ENCODE assay signal across 8 cellular contexts in genomic region chr14:22929104-22929847, GRCh38. TPM values are rescaled to one million over a fixed set of nuclear protein-coding genes. Genes with fewer than 3 reads are reported as not detected.
DNase-seq lines count a peak whose midpoint lies in the region; ATAC-seq and TF ChIP-seq lines count a peak whose summit lies in the region.

PRMT5 (minus strand) TSS chr14:22929376; CDS start chr14:22929361, 15 bp downstream.

- peak within 1 kb of the TSS; percentile 99 for H2AFZ ChIP-seq in IMR-90 (replicated peaks; ENCODE audit: low read length, poor library complexity)
- H2AFZ ChIP-seq in OCI-LY7 (ENCODE audit: low read length): peak within 1 kb of the TSS; percentile 72

- peaks cover 13% of the 10 kb centered on the region for H3K36me3 ChIP-seq in IMR-90 (ENCODE audit: control insufficient read depth, insufficient read depth, low read length)
- peaks cover 37% of the 10 kb centered on the region for H3K36me3 ChIP-seq in OCI-LY7 (ENCODE audit: insufficient read depth, low read length)

- CTCF ChIA-PET in IMR-90 (lab: Yijun Ruan, JAX) (interaction anchor here (0.8 to 2.1 kb wide), 12 partner anchors 11 to 107 kb away, joined by 3 to 13 read pairs (median 4); partner anchors contain the start of genes AJUBA, HAUS4 and RBM23), OCI-LY7 (lab: Charles Lee; ENCODE audit: unreplicated experiment) (interaction anchor here (0.6 to 1.8 kb wide), 5 partner anchors 16 to 152 kb away, joined by 3 to 8 read pairs (median 4); partner anchors contain the start of gene HAUS4)

- intact Hi-C loops in IMR-90 (cut with micrococcal nuclease) (loop anchor here (2.0 kb wide), 2 partner anchors 54 to 134 kb away; partner anchors contain the start of gene AJUBA), OCI-LY7 (cut with micrococcal nuclease; ENCODE audit: unreplicated experiment) (loop anchor here (1.0 to 2.0 kb wide), 3 partner anchors 27 to 78 kb away; no protein-coding TSS in a partner anchor)

- H4K20me1 ChIP-seq in IMR-90 (ENCODE audit: insufficient read depth, low read length) (no peaks in the 10 kb centered on the region), OCI-LY7 (ENCODE audit: insufficient read depth, low read length) (no peaks in the 10 kb centered on the region)

- H3K79me2 ChIP-seq in OCI-LY7 (ENCODE audit: insufficient read depth, low read depth, low read length): peaks cover 36% of the 10 kb centered on the region

- no peaks in the 10 kb centered on the region for H3K9me2 ChIP-seq in OCI-LY7 (ENCODE audit: insufficient read depth, low read length)

- no peak for TF ChIP-seq RAD21 in IMR-90 (IDR thresholded peaks at IDR 0.05; ENCODE audit: low read length)

- peak within 1 kb of the TSS; percentile 5; the same call in 1 of the 3 replicates for H2BK15ac ChIP-seq in IMR-90 (ENCODE audit: low read depth, low read length)

- TF ChIP-seq POLR2A in IMR-90 (IDR thresholded peaks at IDR 0.05; ENCODE audit: low read depth, low read length): peak; percentile 91

- H3K4me1 ChIP-seq in IMR-90 (ENCODE audit: control insufficient read depth, insufficient read depth, low read length): peaks cover 3% of the 10 kb centered on the region; the same call in 1 of the 2 replicates
- peaks cover 32% of the 10 kb centered on the region for H3K4me1 ChIP-seq in OCI-LY7 (ENCODE audit: insufficient read depth, low read length, poor library complexity, severe bottlenecking)

- peak within 1 kb of the TSS; percentile 98 for H2AK9ac ChIP-seq in IMR-90 (replicated peaks; ENCODE audit: low read depth, low read length, poor library complexity)

- in situ Hi-C loops in IMR-90 (cut with MboI; ENCODE audit: low sequenced_read_pairs): no loop called here

- H3K18ac ChIP-seq in IMR-90 (ENCODE audit: low read depth, low read length): peak within 1 kb of the TSS; percentile 11

- peak within 1 kb of the TSS; percentile 64 for H3K4me3 ChIP-seq in IMR-90 (ENCODE audit: insufficient read depth, low read depth, low read length)
- peak within 1 kb of the TSS; percentile 91 for H3K4me3 ChIP-seq in OCI-LY7 (ENCODE audit: low read depth, low read length, poor library complexity, severe bottlenecking)

- dilution Hi-C loops in IMR-90 (cut with HindIII; ENCODE audit: low sequenced_read_pairs, unreplicated experiment): no loop called here

- peak within 1 kb of the TSS; percentile 76 for H2AK5ac ChIP-seq in IMR-90 (ENCODE audit: low read depth, low read length)

- no TSS peak for BruUV-seq in IMR-90 (replicated peaks; lab: Mats Ljungman, UMichigan)
- no TSS peak for BruUV-seq in OCI-LY7 (replicated peaks; lab: Mats Ljungman, UMichigan)

- H4K8ac ChIP-seq in IMR-90 (ENCODE audit: low read depth in 2 of 2, low read length in 2 of 2): peak within 1 kb of the TSS; percentile 33 to 95

- H3K4ac ChIP-seq in IMR-90 (ENCODE audit: low read depth, low read length): peak within 1 kb of the TSS; percentile 84

- peak within 1 kb of the TSS; percentile 54 for H4K5ac ChIP-seq in IMR-90 (ENCODE audit: low read depth, low read length)

- H3K27me3 ChIP-seq in IMR-90 (ENCODE audit: control insufficient read depth, insufficient read depth, low read length): no peaks in the 10 kb centered on the region

- peak within 1 kb of the TSS; percentile 72 for H2BK5ac ChIP-seq in IMR-90 (ENCODE audit: low read depth, low read length, poor library complexity, severe bottlenecking)

- peak; percentile 98 for DNase-seq in DMS114 treated with DMSO at 0.1 percent for 48 hours (lab: John Stamatoyannopoulos, UW; ENCODE audit: unreplicated experiment)
- peak; percentile 100 for DNase-seq in IMR-90
- peak; percentile 99 for DNase-seq in OCI-LY7 (ENCODE audit: low spot score)
- DNase-seq in activated T-cell treated with anti-CD3 and anti-CD28 coated beads for 1 hour (ENCODE audit: low read depth): peak; percentile 93
- DNase-seq in epidermal melanocyte (ENCODE audit: insufficient read length, low spot score): peak; percentile 93
- peak; percentile 100 for DNase-seq in midbrain (lab: John Stamatoyannopoulos, UW)
- DNase-seq in stimulated activated CD8-positive, alpha-beta memory T cell treated with anti-CD3 and anti-CD28 coated beads, Interleukin-2, amount 100 ng/mL, for 1 hour (ENCODE audit: low read depth in 2 of 2): peak; percentile 89 to 92

- H3K9me3 ChIP-seq in IMR-90 (ENCODE audit: control insufficient read depth, insufficient read depth, low read length): no peaks in the 10 kb centered on the region
- H3K9me3 ChIP-seq in OCI-LY7 (ENCODE audit: low read length): no peaks in the 10 kb centered on the region

- peak within 1 kb of the TSS; percentile 83 for H4K91ac ChIP-seq in IMR-90 (ENCODE audit: insufficient read depth, low read depth, low read length)

- peak within 1 kb of the TSS; percentile 82 for H3K27ac ChIP-seq in IMR-90 (ENCODE audit: insufficient read depth, low read length)
- H3K27ac ChIP-seq in OCI-LY7 (ENCODE audit: low read depth, low read length, poor library complexity, severe bottlenecking): peak within 1 kb of the TSS; percentile 70

- POLR2A ChIA-PET in IMR-90 (lab: Charles Lee; ENCODE audit: unreplicated experiment): interaction anchor here (0.5 kb wide), 1 partner anchor 95 kb away, joined by 9 read pairs; no protein-coding TSS in a partner anchor
- POLR2A ChIA-PET in OCI-LY7 (lab: Charles Lee): interaction anchor here (0.6 to 5.5 kb wide), 7 partner anchors 12 to 1238 kb away, joined by 3 to 61 read pairs (median 7); partner anchors contain the start of genes HAUS4 and RBM23

- H3K9me1 ChIP-seq in IMR-90 (ENCODE audit: insufficient read depth, low read length): peaks cover 3% of the 10 kb centered on the region; the same call in 1 of the 2 replicates

- peaks cover 7 to 36% of the 10 kb centered on the region in 2 experiments for H3K79me1 ChIP-seq in IMR-90 (ENCODE audit: low read depth in 1 of 2, low read length in 2 of 2)

- peak within 1 kb of the TSS; percentile 80 for H3K9ac ChIP-seq in IMR-90 (ENCODE audit: low read depth, low read length)

- peak within 1 kb of the TSS; percentile 59 for H3K23ac ChIP-seq in IMR-90 (ENCODE audit: low read depth, low read length)

- H3K14ac ChIP-seq in IMR-90 (replicated peaks; ENCODE audit: low read depth, low read length): peak within 1 kb of the TSS; percentile 90

- no peak for TF ChIP-seq CTCF in IMR-90 (conservative IDR thresholded peaks at IDR 0.05; ENCODE audit: low read depth, low read length)
- no peak for TF ChIP-seq CTCF in OCI-LY7 (conservative IDR thresholded peaks at IDR 0.05; ENCODE audit: low read length)

- ATAC-seq in GM21529 (IDR thresholded peaks at IDR 0.05; ENCODE audit: unreplicated experiment) (peak; percentile 97), IMR-90 (ENCODE audit: low read depth) (peak; percentile 97)

- peak within 1 kb of the TSS; percentile 34; the same call in 1 of the 2 replicates for H2BK120ac ChIP-seq in IMR-90 (ENCODE audit: low read depth, low read length)

- H3K4me2 ChIP-seq in IMR-90 (ENCODE audit: low read depth, low read length): peak within 1 kb of the TSS; percentile 83
- peak within 1 kb of the TSS; percentile 97 for H3K4me2 ChIP-seq in OCI-LY7 (ENCODE audit: low read length)

- H2BK20ac ChIP-seq in IMR-90 (ENCODE audit: low read depth, low read length): no peak within 1 kb of the TSS

- peak within 1 kb of the TSS; percentile 68 for H3K56ac ChIP-seq in IMR-90 (ENCODE audit: extremely low read depth, insufficient read depth, low read length)

- 0% methylated on average over 30 of the region's 47 CpGs; no CpG with 5 or more reads in 1 of the 2 experiments for WGBS in IMR-90 (ENCODE audit: extremely low coverage in 2 of 2, insufficient read length in 1 of 2), 2 experiments

TF ChIP-seq in IMR-90, 13 proteins besides CTCF, POLR2A, EP300 and RAD21:
- TF ChIP-seq RFX5 (IDR thresholded peaks at IDR 0.05; ENCODE audit: low read depth, low read length) (0 out of 2 replicates have a peak, but pooled peaks have one; percentile 22), MXI1 (IDR thresholded peaks at IDR 0.05; ENCODE audit: borderline replicate concordance, low read depth, low read length) (peak; percentile 95; the same call in 1 of the 2 replicates), MAFK (IDR thresholded peaks at IDR 0.05; ENCODE audit: low read depth, low read length) (no peak), CHD1 (IDR thresholded peaks at IDR 0.05; ENCODE audit: low read depth, low read length) (no peak), CEBPB (IDR thresholded peaks at IDR 0.05; ENCODE audit: low read depth, low read length) (peak; percentile 74), ELK1 (IDR thresholded peaks at IDR 0.05; ENCODE audit: borderline replicate concordance, low read depth, low read length) (no peak), FOS (IDR thresholded peaks at IDR 0.05; ENCODE audit: low read depth, low read length) (peak; percentile 96), MAZ (IDR thresholded peaks at IDR 0.05; ENCODE audit: borderline replicate concordance, low read depth, low read length) (0 out of 2 replicates have a peak, but pooled peaks have one; percentile 32), USF2 (IDR thresholded peaks at IDR 0.05; ENCODE audit: low read depth, low read length) (peak; percentile 41), BHLHE40 (IDR thresholded peaks at IDR 0.05; ENCODE audit: low read depth, low read length) (no peak), SMC3 (IDR thresholded peaks at IDR 0.05; ENCODE audit: low read depth, low read length) (no peak), RCOR1 (IDR thresholded peaks at IDR 0.05; ENCODE audit: insufficient replicate concordance, low read length) (no peak), NFE2L2 (IDR thresholded peaks at IDR 0.05; ENCODE audit: low read depth, low read length) (0 out of 2 replicates have a peak, but pooled peaks have one; percentile 6)
TF ChIP-seq in IMR-90: peak in this region for 7.

RNA-seq across cellular contexts. Expression of gene PRMT5, which starts in this region (rescaled TPM):
- total RNA-seq in IMR-90 (2012; rRNA removed) (92.2 and 99.3 TPM in 2 replicates), OCI-LY7 (2022) (124 and 135 TPM in 2 replicates)
- 136 and 152 TPM in 2 replicates for polyA plus RNA-seq in IMR-90 (2012; rRNA removed)
- polyA plus RNA-seq in IMR-90 (2012; cell fraction: cytosol; rRNA removed): 94.8 and 121 TPM in 2 replicates
- 94.0 and 146 TPM in 2 replicates for polyA plus RNA-seq in IMR-90 (2012; cell fraction: nucleus; rRNA removed; ENCODE audit: low replicate concordance)
- total RNA-seq in OCI-LY7 (2014; rRNA removed; shearing (Covaris generic)): 82.2 and 93.1 TPM in 2 replicates

Comparison
In these comparisons a context has a peak if more than half of its experiments do, and no peak if none do; other contexts are left out.
1. Peak in every context shown above with its lines: DNase-seq, ATAC-seq, H3K4me3 ChIP-seq and H3K27ac ChIP-seq.